In the genomic region with DNA sequence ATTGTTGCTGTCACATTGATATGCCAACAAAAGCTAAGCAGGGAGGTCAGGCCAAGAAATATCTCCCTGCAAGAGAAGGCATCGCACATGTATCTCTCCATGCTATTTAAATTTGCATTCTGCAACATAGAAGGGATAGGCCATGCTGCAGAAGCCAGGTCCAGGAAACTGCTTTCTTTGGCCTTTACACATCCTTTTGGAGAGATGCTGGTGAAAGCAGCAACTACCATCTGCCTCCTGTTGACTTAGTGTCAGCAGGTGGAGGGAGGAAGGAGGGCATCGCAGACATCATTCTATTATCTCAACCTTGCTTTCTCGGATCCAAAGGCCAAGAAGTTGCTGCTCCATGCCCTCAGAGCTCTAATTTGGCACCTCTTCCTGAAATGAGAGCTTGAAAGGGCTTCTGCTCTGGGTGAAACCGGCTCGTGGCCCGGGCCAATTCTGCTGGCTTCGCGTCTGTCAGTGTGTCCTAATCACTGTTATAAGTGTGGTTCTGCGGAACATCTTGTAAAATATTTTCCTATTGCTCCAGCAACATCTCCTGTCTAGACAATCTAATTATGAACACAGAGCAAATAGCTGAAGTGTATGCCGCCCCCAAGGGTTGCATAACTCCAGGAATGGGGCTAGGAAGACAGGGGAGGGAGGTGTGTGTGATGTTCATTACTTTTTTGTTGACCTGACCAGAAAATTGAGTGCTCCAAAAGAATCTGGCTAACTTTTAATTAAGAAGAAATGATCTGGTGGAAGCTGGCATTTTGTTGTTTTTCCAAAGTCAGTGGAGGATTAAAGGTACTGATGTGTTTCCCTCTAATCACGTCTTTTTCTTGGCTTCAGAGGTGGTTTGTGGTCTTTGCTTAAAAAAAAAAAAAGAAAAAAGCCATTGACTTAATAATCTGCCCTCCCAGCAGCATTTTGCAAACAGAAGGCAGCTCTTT, we compare ENCODE assay signal across 1 cellular context.
TF ChIP-seq lines count a peak whose summit lies in the region.

No MANE protein-coding gene starts in this region.

TF ChIP-seq in SK-N-SH, 30 proteins besides CTCF, POLR2A, EP300 and RAD21 (continued from another document):
- TF ChIP-seq GABPA (IDR thresholded peaks at IDR 0.05; ENCODE audit: low read depth) = no peak
